ENCODE assay signal across 17 cellular contexts in the genomic region with DNA sequence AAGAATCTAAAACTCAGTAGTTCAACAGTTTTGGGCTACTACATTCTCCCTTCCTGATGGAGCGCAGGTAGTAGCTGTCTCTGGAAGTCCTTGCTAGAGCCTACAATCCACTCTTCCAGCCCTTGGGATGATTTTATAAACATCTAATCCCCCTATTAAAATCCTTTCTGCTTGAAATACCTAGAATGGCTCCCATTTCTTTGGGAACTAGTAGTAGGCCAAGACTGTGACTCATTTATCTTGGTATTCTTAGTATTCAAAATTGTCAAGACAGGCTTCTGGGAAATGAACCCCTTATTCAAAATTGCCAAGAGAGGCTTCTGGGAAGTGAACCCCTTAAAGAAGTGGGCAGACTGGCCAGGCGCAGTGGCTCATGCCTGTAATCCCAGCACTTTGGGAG.
DNase-seq lines count a peak whose midpoint lies in the region; ATAC-seq and TF ChIP-seq lines count a peak whose summit lies in the region.
"Had no signal": no experiment of that assay in that cellular context is flagged by ENCODE, and none has a peak within 500 bp of the region (broad histone marks: within the 10 kb centered on the region; RNA-seq: fewer than 3 reads in every experiment).

No MANE protein-coding gene starts in this region.

- ATAC-seq in activated CD4-positive, alpha-beta T cell treated with anti-CD3 and anti-CD28 coated beads for 36 hours, result no peak
- no peak for ATAC-seq in WTC11
- ATAC-seq: GM23338, HCT116, HepG2 had no signal

- H3K36me3 Mint-ChIP-seq in activated CD4-positive, alpha-beta T cell treated with anti-CD3 and anti-CD28 coated beads for 36 hours (ENCODE audit: low read depth), result no peaks in the 10 kb centered on the region
- peaks cover 20% of the 10 kb centered on the region for H3K36me3 Mint-ChIP-seq in WTC11

- DNase-seq in GM23248, result peak; percentile 26
- DNase-seq in iris pigment epithelial cell (ENCODE audit: low read depth), result peak; percentile 49
- DNase-seq in activated T-cell treated with anti-CD3 and anti-CD28 coated beads, Interleukin-2, amount 50 U/mL, for 1 hour, result no peak
- DNase-seq in activated CD4-positive, alpha-beta T cell treated with anti-CD3 and anti-CD28 coated beads for 36 hours, result no peak
- DNase-seq in WTC11 (ENCODE audit: low spot score), result no peak
- DNase-seq: BE2C; C1 segment of cervical spinal cord; CD4-positive, CD25-positive, alpha-beta regulatory T cell; CD8-positive, alpha-beta memory T cell; COR-L47; DMS 273 treated with DMSO at 0.1 percent for 48 hours; DMS53; DND-41 had no signal

- CTCF ChIA-PET in activated CD4-positive, alpha-beta T cell treated with anti-CD3 and anti-CD28 coated beads for 36 hours (lab: Charles Lee), result no interaction called here
- CTCF ChIA-PET in WTC11 (lab: Charles Lee), result no interaction called here

- H3K79me2 ChIP-seq in GM23248 (ENCODE audit: insufficient read depth), result no peaks in the 10 kb centered on the region

- no peak overlapping the region for H3K27ac Mint-ChIP-seq in activated CD4-positive, alpha-beta T cell treated with anti-CD3 and anti-CD28 coated beads for 36 hours
- no peak overlapping the region for H3K27ac Mint-ChIP-seq in WTC11
- H3K27ac Mint-ChIP-seq: CD4-positive, CD25-positive, alpha-beta regulatory T cell; GM23338 had no signal

- H3K9me3 ChIP-seq in GM23248 (ENCODE audit: low read depth) (no peaks in the 10 kb centered on the region), skeletal muscle tissue (ENCODE audit: control insufficient read depth in 3 of 3, low read length in 3 of 3) (peaks cover 0 to 5% (median 0%) of the 10 kb centered on the region in 3 donors)
- H3K9me3 ChIP-seq: BE2C had no signal

- H3K27me3 Mint-ChIP-seq in activated CD4-positive, alpha-beta T cell treated with anti-CD3 and anti-CD28 coated beads for 36 hours, result no peaks in the 10 kb centered on the region
- no peaks in the 10 kb centered on the region for H3K27me3 Mint-ChIP-seq in WTC11 (ENCODE audit: low read depth)
- H3K27me3 Mint-ChIP-seq: CD8-positive, alpha-beta memory T cell had no signal

- no peak overlapping the region for H3K4me2 ChIP-seq in GM23248 (ENCODE audit: unreplicated experiment)
- H3K4me2 ChIP-seq: GM23338 had no signal

- H3K4me1 Mint-ChIP-seq in activated CD4-positive, alpha-beta T cell treated with anti-CD3 and anti-CD28 coated beads for 36 hours, result peaks cover 9% of the 10 kb centered on the region
- peaks cover 54% of the 10 kb centered on the region for H3K4me1 Mint-ChIP-seq in WTC11

- H3K36me3 ChIP-seq in GM23248 (ENCODE audit: low read depth), result no peaks in the 10 kb centered on the region
- no peaks in the 10 kb centered on the region for H3K36me3 ChIP-seq in skeletal muscle tissue (ENCODE audit: control insufficient read depth in 3 of 3, insufficient read depth in 3 of 3, low read length in 3 of 3)
- H3K36me3 ChIP-seq: BE2C had no signal

- POLR2A ChIA-PET in activated CD4-positive, alpha-beta T cell treated with anti-CD3 and anti-CD28 coated beads for 36 hours (lab: Charles Lee), result no interaction called here
- POLR2A ChIA-PET in WTC11 (lab: Charles Lee), result no interaction called here

- TF ChIP-seq CTCF in WTC11 (IDR thresholded peaks at IDR 0.05), result no peak

- no peaks in the 10 kb centered on the region for H4K20me1 ChIP-seq in GM23248 (ENCODE audit: insufficient read depth)

- intact Hi-C loops in activated CD4-positive, alpha-beta T cell treated with anti-CD3 and anti-CD28 coated beads for 36 hours (cut with DNase I, micrococcal nuclease), result no loop called here

- H3K9me2 ChIP-seq in GM23248 (ENCODE audit: insufficient read depth), result no peaks in the 10 kb centered on the region

- H3K9me3 Mint-ChIP-seq in activated CD4-positive, alpha-beta T cell treated with anti-CD3 and anti-CD28 coated beads for 36 hours (ENCODE audit: low read depth), result peaks cover 5% of the 10 kb centered on the region
- H3K9me3 Mint-ChIP-seq in WTC11, result peaks cover 18% of the 10 kb centered on the region

- peaks cover 66% of the 10 kb centered on the region for H3K4me1 ChIP-seq in GM23248 (ENCODE audit: insufficient read depth)
- H3K4me1 ChIP-seq in skeletal muscle tissue (ENCODE audit: control insufficient read depth in 3 of 3, insufficient read depth in 3 of 3, low read length in 3 of 3), result peaks cover 26 to 41% (median 29%) of the 10 kb centered on the region in 3 donors
- H3K4me1 ChIP-seq: BE2C had no signal

- H3K27me3 ChIP-seq in GM23248 (replicated peaks; ENCODE audit: insufficient read depth) (no peaks in the 10 kb centered on the region), skeletal muscle tissue (ENCODE audit: control insufficient read depth in 3 of 3, insufficient read depth in 3 of 3, low read length in 3 of 3) (no peaks in the 10 kb centered on the region)
- H3K27me3 ChIP-seq: BE2C had no signal

- peak overlapping the region; percentile 45; the same call in 1 of the 2 replicates for H2AFZ ChIP-seq in GM23248

- H3K27ac ChIP-seq in GM23248 (no peak overlapping the region), skeletal muscle tissue (ENCODE audit: low read depth, low read length) (peak overlapping the region; percentile 55)

- no peak overlapping the region for H3K9ac ChIP-seq in GM23248
- no peak overlapping the region for H3K9ac ChIP-seq in skeletal muscle tissue (ENCODE audit: low read depth in 1 of 3, low read length in 3 of 3)

- in situ Hi-C loops in GM23248 (cut with MboI), result no loop called here

- no peak overlapping the region for H3K4me3 ChIP-seq in GM23248
- H3K4me3 ChIP-seq in skeletal muscle tissue (ENCODE audit: low read length in 3 of 3), result no peak overlapping the region
- H3K4me3 ChIP-seq: GM23338 had no signal

- H3K4me3 Mint-ChIP-seq in activated CD4-positive, alpha-beta T cell treated with anti-CD3 and anti-CD28 coated beads for 36 hours, result no peak overlapping the region
- no peak overlapping the region for H3K4me3 Mint-ChIP-seq in WTC11
- H3K4me3 Mint-ChIP-seq: CD4-positive, CD25-positive, alpha-beta regulatory T cell; CD8-positive, alpha-beta memory T cell; GM23338 had no signal

- peaks cover 53% of the 10 kb centered on the region for H3F3A ChIP-seq in GM23248 (ENCODE audit: insufficient read depth)

- WGBS in GM23248 (ENCODE audit: low coverage in 1 of 2, low lambda C conversion rate in 2 of 2, missing lambda C conversion rate in 2 of 2), 2 experiments, result 98% methylated on average over 2 of the region's 2 CpGs

TF ChIP-seq in WTC11, 78 proteins besides CTCF, POLR2A, EP300 and RAD21 (continues in another document):
- TF ChIP-seq ZNF423 (CRISPR knock-in tag; IDR thresholded peaks at IDR 0.05) (no peak), ZNF263 (CRISPR knock-in tag; IDR thresholded peaks at IDR 0.05; ENCODE audit: low read depth) (no peak), OVOL2 (CRISPR knock-in tag; IDR thresholded peaks at IDR 0.05; ENCODE audit: borderline replicate concordance) (no peak), KAT7 (CRISPR knock-in tag; IDR thresholded peaks at IDR 0.05; ENCODE audit: borderline replicate concordance) (no peak), IRF2 (CRISPR knock-in tag; IDR thresholded peaks at IDR 0.05; ENCODE audit: borderline replicate concordance, low read depth) (no peak), FOXP4 (CRISPR knock-in tag; IDR thresholded peaks at IDR 0.05) (no peak), ATF1 (CRISPR knock-in tag; IDR thresholded peaks at IDR 0.05) (no peak), E2F4 (CRISPR knock-in tag; IDR thresholded peaks at IDR 0.05; ENCODE audit: borderline replicate concordance, low read depth) (no peak), E2F5 (CRISPR knock-in tag; IDR thresholded peaks at IDR 0.05) (no peak), SMAD3 (CRISPR knock-in tag; IDR thresholded peaks at IDR 0.05; ENCODE audit: borderline replicate concordance) (no peak), RORB (CRISPR knock-in tag; IDR thresholded peaks at IDR 0.05) (no peak)
- TF ChIP-seq, protein P1, sequence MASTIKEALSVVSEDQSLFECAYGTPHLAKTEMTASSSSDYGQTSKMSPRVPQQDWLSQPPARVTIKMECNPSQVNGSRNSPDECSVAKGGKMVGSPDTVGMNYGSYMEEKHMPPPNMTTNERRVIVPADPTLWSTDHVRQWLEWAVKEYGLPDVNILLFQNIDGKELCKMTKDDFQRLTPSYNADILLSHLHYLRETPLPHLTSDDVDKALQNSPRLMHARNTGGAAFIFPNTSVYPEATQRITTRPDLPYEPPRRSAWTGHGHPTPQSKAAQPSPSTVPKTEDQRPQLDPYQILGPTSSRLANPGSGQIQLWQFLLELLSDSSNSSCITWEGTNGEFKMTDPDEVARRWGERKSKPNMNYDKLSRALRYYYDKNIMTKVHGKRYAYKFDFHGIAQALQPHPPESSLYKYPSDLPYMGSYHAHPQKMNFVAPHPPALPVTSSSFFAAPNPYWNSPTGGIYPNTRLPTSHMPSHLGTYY (CRISPR knock-in tag; IDR thresholded peaks at IDR 0.05), result no peak

Comparison
In these comparisons a context has a peak if more than half of its experiments do, and no peak if none do; other contexts are left out.
1. DNase-seq: peak in GM23248 (single experiment) and iris pigment epithelial cell (single experiment); none in activated T-cell treated with anti-CD3 and anti-CD28 coated beads, Interleukin-2, amount 50 U/mL, for 1 hour (single experiment), activated CD4-positive, alpha-beta T cell treated with anti-CD3 and anti-CD28 coated beads for 36 hours (single experiment) and WTC11 (single experiment).